ENCODE assay signal across 8 cellular contexts in the genomic region with DNA sequence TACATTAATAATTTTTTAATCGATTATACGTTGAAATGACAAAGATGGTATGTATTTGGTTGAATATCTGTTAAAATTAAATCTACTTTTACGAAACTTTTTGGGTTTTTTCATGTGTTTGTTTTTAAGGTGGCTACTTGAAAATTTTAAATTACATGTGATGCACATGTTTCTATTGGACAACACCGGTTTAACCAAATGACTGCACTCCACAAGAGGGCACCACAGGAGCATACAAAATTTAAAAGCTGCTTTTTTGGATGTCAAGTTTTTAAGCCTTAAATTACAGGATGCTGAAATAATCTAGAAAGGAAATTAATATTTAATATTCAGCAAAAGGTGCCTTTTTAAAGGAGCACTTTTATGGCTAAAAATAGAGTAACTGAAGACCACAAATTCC.
A peak's percentile ranks its signal among the peaks of the same experiment; 100 is the strongest.
DNase-seq lines count a peak whose midpoint lies in the region; ATAC-seq and TF ChIP-seq lines count a peak whose summit lies in the region.

No MANE protein-coding gene starts in this region.

- DNase-seq in DMS53 (lab: John Stamatoyannopoulos, UW) (peak; percentile 67), DMS53 treated with DMSO at 0.1 percent for 48 hours (lab: John Stamatoyannopoulos, UW; ENCODE audit: unreplicated experiment) (no peak), M059J (ENCODE audit: low read depth) (peak; percentile 50), WTC11 (ENCODE audit: low spot score) (peak; percentile 36), dermis blood vessel endothelial cell (peak; percentile 78), mucosa of gallbladder (ENCODE audit: low spot score) (peak; percentile 33), ureter (ENCODE audit: low spot score) (peak; percentile 53)

- H3K27me3 Mint-ChIP-seq in WTC11 (ENCODE audit: low read depth), result no peaks in the 10 kb centered on the region

- TF ChIP-seq CTCF in WTC11 (IDR thresholded peaks at IDR 0.05), result peak; percentile 28; the same call in 1 of the 2 replicates

- CTCF ChIA-PET in WTC11 (lab: Charles Lee), result interaction anchor here (0.5 to 1.0 kb wide), 4 partner anchors 128 to 313 kb away, joined by 3 to 4 read pairs (median 4); no protein-coding TSS in a partner anchor

- no peak overlapping the region for H3K4me3 Mint-ChIP-seq in WTC11

- POLR2A ChIA-PET in WTC11 (lab: Charles Lee), result no interaction called here

- H3K4me1 Mint-ChIP-seq in WTC11, result peaks cover 20% of the 10 kb centered on the region

- peaks cover 24% of the 10 kb centered on the region for H3K36me3 Mint-ChIP-seq in WTC11

- no peak overlapping the region for H3K27ac Mint-ChIP-seq in WTC11

- ATAC-seq in WTC11 (no peak), GM21367 (IDR thresholded peaks at IDR 0.05; ENCODE audit: unreplicated experiment) (no peak)

- H3K9me3 Mint-ChIP-seq in WTC11, result no peaks in the 10 kb centered on the region

TF ChIP-seq in WTC11, 78 proteins besides CTCF, POLR2A, EP300 and RAD21:
- no peak for TF ChIP-seq SMAD3 (CRISPR knock-in tag; IDR thresholded peaks at IDR 0.05; ENCODE audit: borderline replicate concordance)
- no peak for TF ChIP-seq CBFB (CRISPR knock-in tag; IDR thresholded peaks at IDR 0.05; ENCODE audit: low read depth)
- no peak for TF ChIP-seq EMX1 (CRISPR knock-in tag; IDR thresholded peaks at IDR 0.05)
- TF ChIP-seq ZNF263 (CRISPR knock-in tag; IDR thresholded peaks at IDR 0.05; ENCODE audit: low read depth), result no peak
- no peak for TF ChIP-seq ATF1 (CRISPR knock-in tag; IDR thresholded peaks at IDR 0.05)
- TF ChIP-seq, protein P1, sequence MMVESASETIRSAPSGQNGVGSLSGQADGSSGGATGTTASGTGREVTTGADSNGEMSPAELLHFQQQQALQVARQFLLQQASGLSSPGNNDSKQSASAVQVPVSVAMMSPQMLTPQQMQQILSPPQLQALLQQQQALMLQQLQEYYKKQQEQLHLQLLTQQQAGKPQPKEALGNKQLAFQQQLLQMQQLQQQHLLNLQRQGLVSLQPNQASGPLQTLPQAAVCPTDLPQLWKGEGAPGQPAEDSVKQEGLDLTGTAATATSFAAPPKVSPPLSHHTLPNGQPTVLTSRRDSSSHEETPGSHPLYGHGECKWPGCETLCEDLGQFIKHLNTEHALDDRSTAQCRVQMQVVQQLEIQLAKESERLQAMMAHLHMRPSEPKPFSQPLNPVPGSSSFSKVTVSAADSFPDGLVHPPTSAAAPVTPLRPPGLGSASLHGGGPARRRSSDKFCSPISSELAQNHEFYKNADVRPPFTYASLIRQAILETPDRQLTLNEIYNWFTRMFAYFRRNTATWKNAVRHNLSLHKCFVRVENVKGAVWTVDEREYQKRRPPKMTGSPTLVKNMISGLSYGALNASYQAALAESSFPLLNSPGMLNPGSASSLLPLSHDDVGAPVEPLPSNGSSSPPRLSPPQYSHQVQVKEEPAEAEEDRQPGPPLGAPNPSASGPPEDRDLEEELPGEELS (CRISPR knock-in tag; IDR thresholded peaks at IDR 0.05), result no peak
- TF ChIP-seq TCF7 (CRISPR knock-in tag; IDR thresholded peaks at IDR 0.05; ENCODE audit: low read depth), result no peak
- TF ChIP-seq, protein P2, sequence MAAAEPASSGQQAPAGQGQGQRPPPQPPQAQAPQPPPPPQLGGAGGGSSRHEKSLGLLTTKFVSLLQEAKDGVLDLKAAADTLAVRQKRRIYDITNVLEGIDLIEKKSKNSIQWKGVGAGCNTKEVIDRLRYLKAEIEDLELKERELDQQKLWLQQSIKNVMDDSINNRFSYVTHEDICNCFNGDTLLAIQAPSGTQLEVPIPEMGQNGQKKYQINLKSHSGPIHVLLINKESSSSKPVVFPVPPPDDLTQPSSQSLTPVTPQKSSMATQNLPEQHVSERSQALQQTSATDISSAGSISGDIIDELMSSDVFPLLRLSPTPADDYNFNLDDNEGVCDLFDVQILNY (CRISPR knock-in tag; IDR thresholded peaks at IDR 0.05), result no peak
- TF ChIP-seq, protein P3, sequence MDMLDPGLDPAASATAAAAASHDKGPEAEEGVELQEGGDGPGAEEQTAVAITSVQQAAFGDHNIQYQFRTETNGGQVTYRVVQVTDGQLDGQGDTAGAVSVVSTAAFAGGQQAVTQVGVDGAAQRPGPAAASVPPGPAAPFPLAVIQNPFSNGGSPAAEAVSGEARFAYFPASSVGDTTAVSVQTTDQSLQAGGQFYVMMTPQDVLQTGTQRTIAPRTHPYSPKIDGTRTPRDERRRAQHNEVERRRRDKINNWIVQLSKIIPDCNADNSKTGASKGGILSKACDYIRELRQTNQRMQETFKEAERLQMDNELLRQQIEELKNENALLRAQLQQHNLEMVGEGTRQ (CRISPR knock-in tag; IDR thresholded peaks at IDR 0.05), result no peak
- no peak for TF ChIP-seq NFATC4 (CRISPR knock-in tag; IDR thresholded peaks at IDR 0.05)
- TF ChIP-seq IRF2 (CRISPR knock-in tag; IDR thresholded peaks at IDR 0.05; ENCODE audit: borderline replicate concordance, low read depth), result no peak
- no peak for TF ChIP-seq ZNF416 (CRISPR knock-in tag; IDR thresholded peaks at IDR 0.05)
- TF ChIP-seq, protein P4, sequence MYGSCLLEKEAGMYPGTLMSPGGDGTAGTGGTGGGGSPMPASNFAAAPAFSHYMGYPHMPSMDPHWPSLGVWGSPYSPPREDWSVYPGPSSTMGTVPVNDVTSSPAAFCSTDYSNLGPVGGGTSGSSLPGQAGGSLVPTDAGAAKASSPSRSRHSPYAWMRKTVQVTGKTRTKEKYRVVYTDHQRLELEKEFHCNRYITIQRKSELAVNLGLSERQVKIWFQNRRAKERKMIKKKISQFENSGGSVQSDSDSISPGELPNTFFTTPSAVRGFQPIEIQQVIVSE (CRISPR knock-in tag; IDR thresholded peaks at IDR 0.05; ENCODE audit: borderline replicate concordance), result no peak
- TF ChIP-seq JAZF1 (CRISPR knock-in tag; IDR thresholded peaks at IDR 0.05), result no peak
